In genomic region chr12:130973109-130973508, GRCh38 we compare ENCODE assay signal across 31 cellular contexts. TPM values are rescaled to one million over a fixed set of nuclear protein-coding genes. Genes with fewer than 3 reads are reported as not detected.
A peak's percentile ranks its signal among the peaks of the same experiment; 100 is the strongest.
DNase-seq lines count a peak whose midpoint lies in the region; ATAC-seq and TF ChIP-seq lines count a peak whose summit lies in the region.
"Had no signal": no experiment of that assay in that cellular context is flagged by ENCODE, and none has a peak within 500 bp of the region (broad histone marks: within the 10 kb centered on the region; RNA-seq: fewer than 3 reads in every experiment).

No MANE protein-coding gene starts in this region.

- H3K4me3 ChIP-seq in endodermal cell (ENCODE audit: low read length) = no peak overlapping the region
- no peak overlapping the region for H3K4me3 ChIP-seq in right atrium auricular region
- H3K4me3 ChIP-seq in stomach = no peak overlapping the region
- H3K4me3 ChIP-seq: cardiac muscle cell, lung, SJSA1 had no signal

- H3K9me3 ChIP-seq in endodermal cell (ENCODE audit: control insufficient read depth, low read length) (no peaks in the 10 kb centered on the region), right atrium auricular region (no peaks in the 10 kb centered on the region), stomach (no peaks in the 10 kb centered on the region)
- H3K9me3 ChIP-seq: SJSA1 had no signal

- POLR2A ChIA-PET in activated CD8-positive, alpha-beta T cell treated with anti-CD3 and anti-CD28 coated beads, Interleukin-2, amount 10 ng/mL, durations not matched to agents 7 days and 5 days (lab: Charles Lee) = no interaction called here

- DNase-seq in CMK (ENCODE audit: low read depth) (peak; percentile 8), endodermal cell (peak; percentile 35), right atrium auricular region (ENCODE audit: low spot score) (peak; percentile 68), stomach (no peak), DMS53 (lab: John Stamatoyannopoulos, UW) (no peak)
- no peak for DNase-seq in activated CD4-positive, alpha-beta T cell treated with anti-CD3 and anti-CD28 coated beads for 48 hours
- no peak for DNase-seq in activated CD8-positive, alpha-beta T cell treated with anti-CD3 and anti-CD28 coated beads, Interleukin-2, amount 10 ng/mL, durations not matched to agents 7 days and 5 days
- DNase-seq: activated B cell treated with CpG ODN at 0.5 μM for 24 hours; activated naive CD4-positive, alpha-beta T cell; activated naive CD8-positive, alpha-beta T cell treated with anti-CD3 and anti-CD28 coated beads, Interleukin-2, amount 50 U/mL, for 24 hours; activated T-cell treated with anti-CD3 and anti-CD28 coated beads, Interleukin-2, amount 50 U/mL, for 72 hours; COR-L47; foreskin fibroblast; H9; head of caudate nucleus; kidney glomerular epithelial cell; MM.1S; NCI-H146; NCI-H2107; NCI-H446; NCI-H774; small intestine; stimulated activated naive CD8-positive, alpha-beta T cell treated with anti-CD3 and anti-CD28 coated beads, Interleukin-15, Interleukin-2, amounts not matched to agents 100 U/mL and 50 U/mL, for 24 hours; T1000 had no signal

- H3K4me1 Mint-ChIP-seq in endodermal cell = no peaks in the 10 kb centered on the region
- no peaks in the 10 kb centered on the region for H3K4me1 Mint-ChIP-seq in activated CD8-positive, alpha-beta T cell treated with anti-CD3 and anti-CD28 coated beads, Interleukin-2, amount 10 ng/mL, durations not matched to agents 7 days and 5 days (ENCODE audit: low read depth)
- H3K4me1 Mint-ChIP-seq: activated naive CD8-positive, alpha-beta T cell treated with anti-CD3 and anti-CD28 coated beads, Interleukin-2, amount 50 U/mL, for 24 hours had no signal

- no peaks in the 10 kb centered on the region for H3K36me3 Mint-ChIP-seq in endodermal cell (ENCODE audit: low read depth)
- H3K36me3 Mint-ChIP-seq in activated CD8-positive, alpha-beta T cell treated with anti-CD3 and anti-CD28 coated beads, Interleukin-2, amount 10 ng/mL, durations not matched to agents 7 days and 5 days (ENCODE audit: low read depth) = no peaks in the 10 kb centered on the region

- no peak overlapping the region for H3K27ac ChIP-seq in endodermal cell (ENCODE audit: low read depth, low read length)
- H3K27ac ChIP-seq in right atrium auricular region = peak overlapping the region; percentile 0 to 30
- H3K27ac ChIP-seq in stomach = peak overlapping the region in 3 of 5 donors; percentile 57 to 73 (median 60)
- H3K27ac ChIP-seq: cardiac muscle cell, SJSA1 had no signal

- ATAC-seq in GM18909 (IDR thresholded peaks at IDR 0.05; ENCODE audit: poor library complexity, unreplicated experiment) = no peak
- ATAC-seq in activated CD8-positive, alpha-beta T cell treated with anti-CD3 and anti-CD28 coated beads, Interleukin-2, amount 10 ng/mL, durations not matched to agents 7 days and 5 days = no peak
- ATAC-seq: activated naive CD8-positive, alpha-beta T cell treated with anti-CD3 and anti-CD28 coated beads, Interleukin-2, amount 50 U/mL, for 24 hours; activated T-cell treated with anti-CD3 and anti-CD28 coated beads, Interleukin-2, amount 50 U/mL, for 72 hours; stimulated activated naive CD8-positive, alpha-beta T cell treated with anti-CD3 and anti-CD28 coated beads, Interleukin-15, Interleukin-2, amounts not matched to agents 100 U/mL and 50 U/mL, for 24 hours had no signal

- intact Hi-C loops in stomach (cut with DNase I; ENCODE audit: low total_unique reads) = no loop called here

- H3K27me3 ChIP-seq in endodermal cell (ENCODE audit: control insufficient read depth, insufficient read depth, low read length, poor library complexity, severe bottlenecking) (no peaks in the 10 kb centered on the region), right atrium auricular region (no peaks in the 10 kb centered on the region), stomach (no peaks in the 10 kb centered on the region)
- H3K27me3 ChIP-seq: cardiac muscle cell, SJSA1 had no signal

- TF ChIP-seq POLR2A in stomach (IDR thresholded peaks at IDR 0.05) = no peak

- H3K9me3 Mint-ChIP-seq in endodermal cell = no peaks in the 10 kb centered on the region
- no peaks in the 10 kb centered on the region for H3K9me3 Mint-ChIP-seq in activated CD8-positive, alpha-beta T cell treated with anti-CD3 and anti-CD28 coated beads, Interleukin-2, amount 10 ng/mL, durations not matched to agents 7 days and 5 days (ENCODE audit: insufficient read depth)
- H3K9me3 Mint-ChIP-seq: activated B cell treated with CpG ODN at 0.5 μM for 24 hours; activated naive CD8-positive, alpha-beta T cell treated with anti-CD3 and anti-CD28 coated beads, Interleukin-2, amount 50 U/mL, for 24 hours; activated T-cell treated with anti-CD3 and anti-CD28 coated beads, Interleukin-2, amount 50 U/mL, for 72 hours; H9; nephron had no signal

- no peak overlapping the region for H3K27ac Mint-ChIP-seq in endodermal cell
- no peak overlapping the region for H3K27ac Mint-ChIP-seq in activated CD8-positive, alpha-beta T cell treated with anti-CD3 and anti-CD28 coated beads, Interleukin-2, amount 10 ng/mL, durations not matched to agents 7 days and 5 days
- H3K27ac Mint-ChIP-seq: activated B cell treated with CpG ODN at 0.5 μM for 24 hours; activated naive CD8-positive, alpha-beta T cell treated with anti-CD3 and anti-CD28 coated beads, Interleukin-2, amount 50 U/mL, for 24 hours; activated T-cell treated with anti-CD3 and anti-CD28 coated beads, Interleukin-2, amount 50 U/mL, for 72 hours had no signal

- H3K9ac ChIP-seq in endodermal cell (ENCODE audit: extremely low read depth, low read length, poor library complexity, severe bottlenecking) = no peak overlapping the region

- no peak for TF ChIP-seq CTCF in endodermal cell (conservative IDR thresholded peaks at IDR 0.05)
- TF ChIP-seq CTCF in right atrium auricular region (IDR thresholded peaks at IDR 0.05) = no peak
- no peak for TF ChIP-seq CTCF in stomach (IDR thresholded peaks at IDR 0.05)

- no peak for TF ChIP-seq EP300 in stomach (IDR thresholded peaks at IDR 0.05)

- H3K36me3 ChIP-seq in endodermal cell (ENCODE audit: control insufficient read depth, insufficient read depth, low read length) (no peaks in the 10 kb centered on the region), right atrium auricular region (peaks cover 91% of the 10 kb centered on the region), stomach (peaks cover 0 to 37% (median 0%) of the 10 kb centered on the region in 4 donors)
- H3K36me3 ChIP-seq: SJSA1 had no signal

- CTCF ChIA-PET in activated CD8-positive, alpha-beta T cell treated with anti-CD3 and anti-CD28 coated beads, Interleukin-2, amount 10 ng/mL, durations not matched to agents 7 days and 5 days (lab: Charles Lee) = no interaction called here

- H3K4me3 Mint-ChIP-seq in endodermal cell = no peak overlapping the region
- no peak overlapping the region for H3K4me3 Mint-ChIP-seq in activated CD8-positive, alpha-beta T cell treated with anti-CD3 and anti-CD28 coated beads, Interleukin-2, amount 10 ng/mL, durations not matched to agents 7 days and 5 days
- H3K4me3 Mint-ChIP-seq: activated B cell treated with CpG ODN at 0.5 μM for 24 hours; activated naive CD8-positive, alpha-beta T cell treated with anti-CD3 and anti-CD28 coated beads, Interleukin-2, amount 50 U/mL, for 24 hours; activated T-cell treated with anti-CD3 and anti-CD28 coated beads, Interleukin-2, amount 50 U/mL, for 72 hours; H9; nephron had no signal

- no peaks in the 10 kb centered on the region for H3K27me3 Mint-ChIP-seq in endodermal cell (ENCODE audit: insufficient read depth)
- H3K27me3 Mint-ChIP-seq in activated CD8-positive, alpha-beta T cell treated with anti-CD3 and anti-CD28 coated beads, Interleukin-2, amount 10 ng/mL, durations not matched to agents 7 days and 5 days (ENCODE audit: low read depth) = no peaks in the 10 kb centered on the region
- H3K27me3 Mint-ChIP-seq: activated naive CD8-positive, alpha-beta T cell treated with anti-CD3 and anti-CD28 coated beads, Interleukin-2, amount 50 U/mL, for 24 hours had no signal

- no peaks in the 10 kb centered on the region for H3K4me1 ChIP-seq in endodermal cell (ENCODE audit: control insufficient read depth, insufficient read depth, low read length)
- H3K4me1 ChIP-seq in right atrium auricular region = peaks cover 0 to 25% of the 10 kb centered on the region in 2 donors
- peaks cover 0 to 8% (median 3%) of the 10 kb centered on the region in 4 donors for H3K4me1 ChIP-seq in stomach
- H3K4me1 ChIP-seq: SJSA1 had no signal

- WGBS in endodermal cell (ENCODE audit: insufficient coverage in 1 of 2, insufficient read length in 1 of 2), 2 experiments = 94 to 97% methylated on average over 9 to 11 of the region's 11 CpGs
- WGBS in stomach, 5 donors = 83 to 93% (median 87%) methylated on average over 11 of the region's 11 CpGs

RNA-seq across cellular contexts. Expression of gene ADGRD1, which starts 19.4 kb away (rescaled TPM):
- total RNA-seq in endodermal cell (1 to 10 TPM; 1.3 to 2.9 TPM), right atrium auricular region (100 to 1,000 TPM; 120 to 168 TPM), stomach (10 to 100 TPM; 14.8 to 43.8 (median 24.6) TPM)
- 2.3 TPM for polyA plus RNA-seq in endodermal cell (2013, experiment 1 of 2)
- 1.7 TPM for polyA plus RNA-seq in endodermal cell (2013, experiment 2 of 2)
- 1 to 10 TPM; 3.7 to 5.0 (median 4.0) TPM for polyA plus RNA-seq in stomach
- total RNA-seq in activated CD8-positive, alpha-beta T cell treated with anti-CD3 and anti-CD28 coated beads, Interleukin-2, amount 10 ng/mL, durations not matched to agents 7 days and 5 days = not detected
- total RNA-seq: pulmonary artery endothelial cell, RPMI7951 had no signal

Comparison
In these comparisons a context has a peak if more than half of its experiments do, and no peak if none do; other contexts are left out.
1. DNase-seq: peak in CMK (single experiment), endodermal cell (single experiment) and right atrium auricular region (single experiment); none in stomach (single experiment), activated CD4-positive, alpha-beta T cell treated with anti-CD3 and anti-CD28 coated beads for 48 hours (single experiment), DMS53 (single experiment) and activated CD8-positive, alpha-beta T cell treated with anti-CD3 and anti-CD28 coated beads, Interleukin-2, amount 10 ng/mL, durations not matched to agents 7 days and 5 days (single experiment).
2. RNA of gene ADGRD1, which starts 19.4 kb away (total RNA-seq): 120 to 168 TPM in right atrium auricular region and 14.8 to 43.8 TPM in stomach; 1.3 to 2.9 TPM in endodermal cell and not detected in activated CD8-positive, alpha-beta T cell treated with anti-CD3 and anti-CD28 coated beads, Interleukin-2, amount 10 ng/mL, durations not matched to agents 7 days and 5 days; every median in the first group is over 4 times any median in the second.